11 cellular contexts compared by ENCODE assay signal in the genomic region with DNA sequence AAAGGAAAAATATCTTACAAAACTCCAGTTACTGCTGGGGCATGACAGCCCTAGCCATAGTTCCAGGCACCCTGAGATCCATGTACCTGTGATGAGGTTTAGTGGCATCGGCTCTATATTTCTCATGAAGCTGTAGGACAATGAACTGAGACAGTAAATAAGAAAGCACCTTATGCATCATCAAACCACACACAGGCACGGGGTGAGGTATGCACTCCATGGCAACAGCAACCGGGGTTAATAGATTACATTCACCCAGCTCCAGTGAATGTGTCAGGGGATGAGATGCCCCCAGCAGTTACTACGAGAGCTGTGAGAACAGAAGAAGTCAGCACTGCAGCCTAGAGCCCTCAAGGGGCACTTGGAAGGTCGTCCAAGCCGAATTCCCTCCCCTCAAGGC.
DNase-seq lines count a peak whose midpoint lies in the region; ATAC-seq and TF ChIP-seq lines count a peak whose summit lies in the region.
"Had no signal": no experiment of that assay in that cellular context is flagged by ENCODE, and none has a peak within 500 bp of the region (broad histone marks: within the 10 kb centered on the region; RNA-seq: fewer than 3 reads in every experiment).

No MANE protein-coding gene starts in this region.

- no peak for TF ChIP-seq CTCF in glutamatergic neuron (IDR thresholded peaks at IDR 0.05; ENCODE audit: partially characterized antibody, unreplicated experiment)

- ATAC-seq in GM21825 (IDR thresholded peaks at IDR 0.05; ENCODE audit: unreplicated experiment) (peak; percentile 63), HG03575 (IDR thresholded peaks at IDR 0.05; ENCODE audit: extremely low read depth, insufficient number of reproducible peaks, low FRiP score, unreplicated experiment) (peak; percentile 68), GM18519 (IDR thresholded peaks at IDR 0.05; ENCODE audit: low FRiP score, unreplicated experiment) (no peak)

- H3K4me3 Mint-ChIP-seq in glutamatergic neuron (ENCODE audit: unreplicated experiment): no peak overlapping the region

- no peaks in the 10 kb centered on the region for H3K9me3 Mint-ChIP-seq in glutamatergic neuron (ENCODE audit: unreplicated experiment)

- peaks cover 15% of the 10 kb centered on the region for H3K36me3 Mint-ChIP-seq in glutamatergic neuron (ENCODE audit: unreplicated experiment)

- H3K27me3 Mint-ChIP-seq in glutamatergic neuron (ENCODE audit: unreplicated experiment): peaks cover 10% of the 10 kb centered on the region

- H3K27ac Mint-ChIP-seq in glutamatergic neuron (ENCODE audit: unreplicated experiment): no peak overlapping the region

- no peaks in the 10 kb centered on the region for H3K4me1 Mint-ChIP-seq in glutamatergic neuron (ENCODE audit: low read depth, unreplicated experiment)

- peak; percentile 51 for DNase-seq in activated CD4-positive, alpha-beta T cell treated with anti-CD3 and anti-CD28 coated beads for 48 hours
- DNase-seq in activated CD4-positive, alpha-beta T cell treated with anti-CD3 and anti-CD28 coated beads, Interleukin-2, amount 50 U/mL, for 4 hours: no peak
- DNase-seq in left kidney (ENCODE audit: low read depth, low spot score) (peak; percentile 28), glutamatergic neuron (no peak), amygdala (lab: John Stamatoyannopoulos, UW) (no peak)
- DNase-seq: DND-41, mesenchymal stem cell, NCI-H345 had no signal

Comparison
In these comparisons a context has a peak if more than half of its experiments do, and no peak if none do; other contexts are left out.
1. DNase-seq: peak in activated CD4-positive, alpha-beta T cell treated with anti-CD3 and anti-CD28 coated beads for 48 hours (single experiment) and left kidney (single experiment); none in activated CD4-positive, alpha-beta T cell treated with anti-CD3 and anti-CD28 coated beads, Interleukin-2, amount 50 U/mL, for 4 hours (0 of 2), glutamatergic neuron (single experiment) and amygdala (0 of 56).